Comparison of ENCODE assay signal across 14 cellular contexts in the genomic region with DNA sequence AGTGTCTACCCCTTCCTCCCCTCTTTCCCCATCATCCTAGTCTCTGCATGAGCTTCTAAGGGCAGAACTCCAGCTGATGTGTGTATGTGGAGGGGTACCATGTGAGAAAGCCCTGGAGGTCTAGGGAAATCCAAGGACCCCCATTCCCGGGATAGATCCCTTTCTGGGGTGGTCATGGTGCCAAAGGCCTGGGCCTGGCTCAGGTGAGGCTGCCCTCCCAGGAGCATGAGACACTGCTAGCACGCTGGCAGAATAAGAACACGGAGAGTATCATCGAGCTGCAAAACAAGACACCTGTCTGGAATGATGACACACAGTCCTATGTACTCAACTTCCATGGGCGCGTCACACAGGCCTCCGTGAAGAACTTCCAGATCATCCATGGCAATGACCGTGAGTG. TPM values are rescaled to one million over a fixed set of nuclear protein-coding genes. Genes with fewer than 3 reads are reported as not detected.
DNase-seq lines count a peak whose midpoint lies in the region; ATAC-seq and TF ChIP-seq lines count a peak whose summit lies in the region.
"Had no signal": no experiment of that assay in that cellular context is flagged by ENCODE, and none has a peak within 500 bp of the region (broad histone marks: within the 10 kb centered on the region; RNA-seq: fewer than 3 reads in every experiment).

No MANE protein-coding gene starts in this region.

- H3K4me3 ChIP-seq in lung (no peak overlapping the region), stomach (no peak overlapping the region), transverse colon (no peak overlapping the region)

- DNase-seq in activated effector memory CD4-positive, alpha-beta T cell treated with anti-CD3 and anti-CD28 coated beads, Interleukin-2, amount 50 U/mL, for 16 hours: peak; percentile 52
- no peak for DNase-seq in activated effector memory CD4-positive, alpha-beta T cell treated with Interleukin-2 at 50 U/mL for 16 hours
- peak; percentile 3 for DNase-seq in activated T-helper 2 cell treated with anti-CD3 and anti-CD28 coated beads, Interferon-gamma antibody, Interleukin-2, Interleukin-4, amounts not matched to agents 10 μg/mL and 5 μg/mL and 100 μg/mL, durations not matched to agents 14 hours and 24 hours and 36 hours (ENCODE audit: low spot score)
- peak; percentile 10 for DNase-seq in lung (ENCODE audit: low spot score)
- peak; percentile 17 for DNase-seq in stomach
- DNase-seq in transverse colon: no peak
- DNase-seq: C1 segment of cervical spinal cord; Calu3; CD4-positive, alpha-beta T cell; DMS 273 treated with DMSO at 0.1 percent for 48 hours; HCEC 1CT; HFFc6 had no signal

- no peaks in the 10 kb centered on the region for H3K36me3 Mint-ChIP-seq in activated T-helper 2 cell treated with anti-CD3 and anti-CD28 coated beads, Interferon-gamma antibody, Interleukin-2, Interleukin-4, amounts not matched to agents 10 μg/mL and 5 μg/mL and 100 μg/mL, durations not matched to agents 14 hours and 24 hours and 36 hours (ENCODE audit: low read depth)

- TF ChIP-seq POLR2A in stomach (IDR thresholded peaks at IDR 0.05): no peak
- TF ChIP-seq POLR2A in transverse colon (IDR thresholded peaks at IDR 0.05): no peak

- H3K36me3 ChIP-seq in lung (ENCODE audit: control insufficient read depth in 2 of 2, insufficient read depth in 2 of 2, low read length in 2 of 2): peaks cover 3% of the 10 kb centered on the region in 2 donors
- peaks cover 0 to 75% (median 63%) of the 10 kb centered on the region in 4 donors for H3K36me3 ChIP-seq in stomach
- no peaks in the 10 kb centered on the region for H3K36me3 ChIP-seq in transverse colon

- no peak overlapping the region for H3K27ac ChIP-seq in lung (ENCODE audit: low read depth in 1 of 2, low read length in 1 of 2)
- H3K27ac ChIP-seq in stomach: no peak overlapping the region
- no peak overlapping the region for H3K27ac ChIP-seq in transverse colon

- in situ Hi-C loops in transverse colon (cut with MboI; ENCODE audit: low pct_ligation_motif_present in 1 of 4, low pct_unique_long_range_greater_than_20kb in 1 of 4, low sequenced_read_pairs in 3 of 4): loop anchor here in 1 of 4 donors (5.0 kb wide), 1 partner anchor 68 kb away; no protein-coding TSS in a partner anchor

- H3K9me3 ChIP-seq in lung (ENCODE audit: control insufficient read depth in 2 of 2, insufficient read depth in 1 of 2, low read length in 1 of 2) (no peaks in the 10 kb centered on the region), stomach (no peaks in the 10 kb centered on the region), transverse colon (no peaks in the 10 kb centered on the region)

- TF ChIP-seq CTCF in lung (IDR thresholded peaks at IDR 0.05; ENCODE audit: control extremely low read depth, extremely low read depth): no peak
- TF ChIP-seq CTCF in stomach (IDR thresholded peaks at IDR 0.05): no peak
- no peak for TF ChIP-seq CTCF in transverse colon (IDR thresholded peaks at IDR 0.05)

- no peak for ATAC-seq in lung (ENCODE audit: insufficient read depth, low FRiP score)
- ATAC-seq in GM21825 (IDR thresholded peaks at IDR 0.05; ENCODE audit: unreplicated experiment): no peak

- no peaks in the 10 kb centered on the region for H3K4me1 Mint-ChIP-seq in activated T-helper 2 cell treated with anti-CD3 and anti-CD28 coated beads, Interferon-gamma antibody, Interleukin-2, Interleukin-4, amounts not matched to agents 10 μg/mL and 5 μg/mL and 100 μg/mL, durations not matched to agents 14 hours and 24 hours and 36 hours (ENCODE audit: low read depth)
- H3K4me1 Mint-ChIP-seq: B cell had no signal

- no peaks in the 10 kb centered on the region for H3K4me1 ChIP-seq in lung (ENCODE audit: control insufficient read depth in 2 of 2, insufficient read depth in 2 of 2, low read length in 2 of 2)
- H3K4me1 ChIP-seq in stomach: no peaks in the 10 kb centered on the region
- H3K4me1 ChIP-seq in transverse colon: no peaks in the 10 kb centered on the region

- intact Hi-C loops in activated T-helper 2 cell treated with anti-CD3 and anti-CD28 coated beads, Interferon-gamma antibody, Interleukin-2, Interleukin-4, amounts not matched to agents 10 μg/mL and 5 μg/mL and 100 μg/mL, durations not matched to agents 14 hours and 24 hours and 36 hours (cut with micrococcal nuclease): no loop called here
- intact Hi-C loops in stomach (cut with DNase I; ENCODE audit: low total_unique reads): no loop called here
- intact Hi-C loops in transverse colon (cut with DNase I; ENCODE audit: low total_unique reads): no loop called here

- no peak overlapping the region for H3K4me3 Mint-ChIP-seq in activated T-helper 2 cell treated with anti-CD3 and anti-CD28 coated beads, Interferon-gamma antibody, Interleukin-2, Interleukin-4, amounts not matched to agents 10 μg/mL and 5 μg/mL and 100 μg/mL, durations not matched to agents 14 hours and 24 hours and 36 hours (ENCODE audit: low read depth)
- H3K4me3 Mint-ChIP-seq: B cell; CD4-positive, alpha-beta T cell; HFFc6 had no signal

- 93 to 96% methylated on average over 8 of the region's 8 CpGs for WGBS in lung, 2 donors
- 92 to 94% (median 93%) methylated on average over 6 to 8 of the region's 8 CpGs for WGBS in stomach, 5 donors
- WGBS in transverse colon (ENCODE audit: low coverage in 1 of 2), 2 donors: 80 to 97% methylated on average over 1 to 8 of the region's 8 CpGs

- no peaks in the 10 kb centered on the region for H3K9me3 Mint-ChIP-seq in activated T-helper 2 cell treated with anti-CD3 and anti-CD28 coated beads, Interferon-gamma antibody, Interleukin-2, Interleukin-4, amounts not matched to agents 10 μg/mL and 5 μg/mL and 100 μg/mL, durations not matched to agents 14 hours and 24 hours and 36 hours
- H3K9me3 Mint-ChIP-seq: CD4-positive, alpha-beta T cell; HFFc6 had no signal

- H3K27me3 Mint-ChIP-seq in activated T-helper 2 cell treated with anti-CD3 and anti-CD28 coated beads, Interferon-gamma antibody, Interleukin-2, Interleukin-4, amounts not matched to agents 10 μg/mL and 5 μg/mL and 100 μg/mL, durations not matched to agents 14 hours and 24 hours and 36 hours (ENCODE audit: low read depth): no peaks in the 10 kb centered on the region
- H3K27me3 Mint-ChIP-seq: B cell; CD4-positive, alpha-beta T cell had no signal

- H3K27ac Mint-ChIP-seq in activated T-helper 2 cell treated with anti-CD3 and anti-CD28 coated beads, Interferon-gamma antibody, Interleukin-2, Interleukin-4, amounts not matched to agents 10 μg/mL and 5 μg/mL and 100 μg/mL, durations not matched to agents 14 hours and 24 hours and 36 hours: no peak overlapping the region
- H3K27ac Mint-ChIP-seq: B cell; CD4-positive, alpha-beta T cell; HFFc6 had no signal

- H3K27me3 ChIP-seq in lung (ENCODE audit: control insufficient read depth, insufficient read depth): no peaks in the 10 kb centered on the region
- H3K27me3 ChIP-seq in stomach: no peaks in the 10 kb centered on the region
- no peaks in the 10 kb centered on the region for H3K27me3 ChIP-seq in transverse colon

- TF ChIP-seq EP300 in stomach (IDR thresholded peaks at IDR 0.05): no peak
- TF ChIP-seq EP300 in transverse colon (IDR thresholded peaks at IDR 0.05; ENCODE audit: low read depth): no peak

RNA-seq across cellular contexts. Expression of a gene that starts 19.6 kb away (rescaled TPM):
- total RNA-seq in activated T-helper 2 cell treated with anti-CD3 and anti-CD28 coated beads, Interferon-gamma antibody, Interleukin-2, Interleukin-4, amounts not matched to agents 10 μg/mL and 5 μg/mL and 100 μg/mL, durations not matched to agents 14 hours and 24 hours and 36 hours: 0.50 and 0.55 TPM in 2 replicates
- total RNA-seq in lung: 10 to 100 TPM in 1 of 2 donors, 1 to 10 TPM in 1; 8.5 to 23.5 TPM
- polyA plus RNA-seq in lung: 1 to 10 TPM in 1 of 2 donors, under 1 TPM in 1; 0.96 to 1.8 TPM
- 10 to 100 TPM in 1 of 5 donors, 1 to 10 TPM in 1, under 1 TPM in 2, not detected in 1; under 0.01 to 12.1 (median 2.4) TPM for total RNA-seq in stomach
- 1 to 10 TPM in 2 of 3 donors, under 1 TPM in 1; 0.83 to 2.1 (median 1.4) TPM for polyA plus RNA-seq in stomach
- total RNA-seq in transverse colon: 1 to 10 TPM in 3 of 4 donors, under 1 TPM in 1; 1.00 to 7.1 (median 2.6) TPM

Comparison
In these comparisons a context has a peak if more than half of its experiments do, and no peak if none do; other contexts are left out.
1. DNase-seq: peak in activated effector memory CD4-positive, alpha-beta T cell treated with anti-CD3 and anti-CD28 coated beads, Interleukin-2, amount 50 U/mL, for 16 hours (single experiment), activated T-helper 2 cell treated with anti-CD3 and anti-CD28 coated beads, Interferon-gamma antibody, Interleukin-2, Interleukin-4, amounts not matched to agents 10 μg/mL and 5 μg/mL and 100 μg/mL, durations not matched to agents 14 hours and 24 hours and 36 hours (single experiment), lung (single experiment) and stomach (single experiment); none in activated effector memory CD4-positive, alpha-beta T cell treated with Interleukin-2 at 50 U/mL for 16 hours (single experiment) and transverse colon (single experiment).